20 cellular contexts compared by ENCODE assay signal in the genomic region with DNA sequence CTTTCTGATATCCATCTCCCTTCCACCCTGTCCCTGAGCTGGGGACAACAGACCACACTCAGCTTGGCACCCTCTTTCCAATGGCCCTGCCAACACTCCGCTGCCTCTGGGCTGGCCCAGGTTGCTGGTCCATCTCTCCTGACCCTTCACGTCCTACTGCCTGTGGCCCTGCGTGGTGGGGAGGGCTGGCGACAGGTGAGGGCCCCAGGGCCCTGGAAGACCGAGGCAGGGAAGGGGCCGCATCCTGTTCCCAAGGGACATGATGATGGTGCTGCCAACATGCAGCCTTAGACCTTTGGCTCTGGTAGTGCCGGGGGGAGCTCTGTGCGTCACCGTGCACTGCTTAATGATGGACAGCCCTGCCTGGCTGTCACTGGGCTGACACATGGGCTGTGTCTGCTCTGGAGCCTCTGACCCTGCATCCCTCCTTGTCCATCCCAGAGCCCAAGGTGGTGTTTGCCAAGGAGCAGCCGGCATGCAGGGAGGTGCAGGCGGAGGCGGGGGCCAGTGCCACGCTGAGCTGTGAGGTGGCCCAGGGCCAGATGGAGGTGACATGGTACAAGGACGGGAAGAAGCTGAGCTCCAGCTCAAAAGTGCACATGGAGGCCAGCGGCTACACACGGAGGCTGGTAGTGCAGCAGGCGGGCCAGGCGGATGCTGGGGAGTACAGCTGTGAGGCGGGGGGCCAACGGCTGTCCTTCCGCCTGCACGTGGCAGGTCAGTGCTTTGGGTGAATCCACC.
A peak's percentile ranks its signal among the peaks of the same experiment; 100 is the strongest.
DNase-seq lines count a peak whose midpoint lies in the region; ATAC-seq, FAIRE-seq and TF ChIP-seq lines count a peak whose summit lies in the region.
"Had no signal": no experiment of that assay in that cellular context is flagged by ENCODE, and none has a peak within 500 bp of the region (broad histone marks: within the 10 kb centered on the region; RNA-seq: fewer than 3 reads in every experiment).

No MANE protein-coding gene starts in this region.

- H3K27me3 Mint-ChIP-seq in activated T-cell treated with anti-CD3 and anti-CD28 coated beads, Interleukin-2, amount 50 U/mL, for 72 hours (ENCODE audit: low read depth), result no peaks in the 10 kb centered on the region
- H3K27me3 Mint-ChIP-seq: activated CD4-positive, alpha-beta T cell treated with anti-CD3 and anti-CD28 coated beads, Interleukin-2, amount 10 ng/mL, durations not matched to agents 24 days and 14 days; CD4-positive, alpha-beta memory T cell had no signal

- H4K20me1 ChIP-seq in K562 (replicated peaks; ENCODE audit: control insufficient read depth, insufficient read depth, low read length), result no peaks in the 10 kb centered on the region
- no peaks in the 10 kb centered on the region for H4K20me1 ChIP-seq in smooth muscle cell (ENCODE audit: low read depth)

- DNase-seq in G401 (ENCODE audit: low spot score) (peak; percentile 56), K562 (ENCODE audit: extremely low read depth in 1 of 4, low spot score in 3 of 4) (no peak), left ventricle myocardium superior (peak; percentile 52), posterior vena cava (ENCODE audit: low spot score) (peak; percentile 53), smooth muscle cell (lab: John Stamatoyannopoulos, UW; ENCODE audit: unreplicated experiment) (no peak), NCI-H1105 (lab: John Stamatoyannopoulos, UW) (no peak), hypothalamus (lab: John Stamatoyannopoulos, UW) (no peak)
- no peak for DNase-seq in activated T-cell treated with anti-CD3 and anti-CD28 coated beads, Interleukin-2, amount 50 U/mL, for 72 hours
- DNase-seq: activated CD4-positive, alpha-beta T cell treated with anti-CD3 and anti-CD28 coated beads, Interleukin-2, amount 10 ng/mL, durations not matched to agents 24 days and 14 days; CD4-positive, alpha-beta memory T cell; DMS79 treated with DMSO at 0.1 percent for 48 hours; MV-4-11; NCI-H187; NCI-H2227 treated with DMSO at 0.1 percent for 48 hours; NCI-H82; SIG-M5; stimulated activated naive CD4-positive, alpha-beta T cell had no signal

- H3K9ac ChIP-seq in K562 (ENCODE audit: insufficient read depth in 1 of 2, low read depth in 2 of 2, low read length in 2 of 2), result no peak overlapping the region
- no peak overlapping the region for H3K9ac ChIP-seq in smooth muscle cell (ENCODE audit: low read depth)

- POLR2A ChIA-PET in K562 (lab: Yijun Ruan, JAX), result interaction anchor here (0.6 to 0.9 kb wide), 2 partner anchors 65 to 99 kb away, joined by 3 to 4 read pairs; no protein-coding TSS in a partner anchor

- no peak overlapping the region for H3K27ac Mint-ChIP-seq in activated T-cell treated with anti-CD3 and anti-CD28 coated beads, Interleukin-2, amount 50 U/mL, for 72 hours
- H3K27ac Mint-ChIP-seq: activated CD4-positive, alpha-beta T cell treated with anti-CD3 and anti-CD28 coated beads, Interleukin-2, amount 10 ng/mL, durations not matched to agents 24 days and 14 days had no signal

- ATAC-seq in K562 (no peak), left ventricle myocardium superior (peak; percentile 1)
- ATAC-seq in activated T-cell treated with anti-CD3 and anti-CD28 coated beads, Interleukin-2, amount 50 U/mL, for 72 hours (replicated peaks in 1 of 2), result no peak
- ATAC-seq: right lobe of liver had no signal

- no peak overlapping the region for H3K4me3 ChIP-seq in K562
- no peak overlapping the region for H3K4me3 ChIP-seq in smooth muscle cell
- H3K4me3 ChIP-seq: ascending aorta, HAP-1, right lobe of liver had no signal

- H2AFZ ChIP-seq in K562 (ENCODE audit: low read depth, low read length) (no peak overlapping the region), smooth muscle cell (ENCODE audit: low read depth) (no peak overlapping the region)

- H3K36me3 ChIP-seq in K562 (ENCODE audit: control insufficient read depth, insufficient read depth, low read length) (peaks cover 7% of the 10 kb centered on the region; the same call in 1 of the 3 replicates), smooth muscle cell (ENCODE audit: low read depth) (no peaks in the 10 kb centered on the region)
- H3K36me3 ChIP-seq: HAP-1, right lobe of liver had no signal

- no peaks in the 10 kb centered on the region for H3F3A ChIP-seq in smooth muscle cell (ENCODE audit: low read depth)

- WGBS in K562 (ENCODE audit: insufficient coverage, low coverage, missing lambda C conversion rate), result 84% methylated on average over 19 of the region's 22 CpGs
- WGBS in smooth muscle cell (ENCODE audit: low lambda C conversion rate), result 97% methylated on average over 20 of the region's 22 CpGs

- no peak for TF ChIP-seq RAD21 in K562 (CRISPR knock-in tag; conservative IDR thresholded peaks at IDR 0.05 in 1 of 2, IDR thresholded peaks at IDR 0.05 in 1 of 2)

- no TSS peak for BruUV-seq in K562 (replicated peaks; lab: Mats Ljungman, UMichigan)

- intact Hi-C loops in K562 (cut with micrococcal nuclease), result no loop called here
- intact Hi-C loops in left ventricle myocardium superior (cut with micrococcal nuclease), result no loop called here
- intact Hi-C loops in posterior vena cava (cut with DNase I), result no loop called here

- H3K27ac ChIP-seq in K562 (ENCODE audit: extremely low read depth, low read depth, low read length) (no peak overlapping the region), smooth muscle cell (ENCODE audit: low read depth) (no peak overlapping the region)
- H3K27ac ChIP-seq: ascending aorta, right lobe of liver had no signal

- peaks cover 10% of the 10 kb centered on the region for H3K4me1 Mint-ChIP-seq in activated T-cell treated with anti-CD3 and anti-CD28 coated beads, Interleukin-2, amount 50 U/mL, for 72 hours (ENCODE audit: low read depth)

- FAIRE-seq in K562 (lab: Jason Lieb, UNC), result no peak

- peaks cover 5 to 68% of the 10 kb centered on the region in 2 experiments; a peak in 4 of 5 replicates for H3K4me1 ChIP-seq in K562 (replicated peaks in 1 of 2; ENCODE audit: control insufficient read depth in 2 of 2, insufficient read depth in 2 of 2, low read length in 2 of 2)
- H3K4me1 ChIP-seq in smooth muscle cell (ENCODE audit: low read depth), result no peaks in the 10 kb centered on the region
- H3K4me1 ChIP-seq: right lobe of liver had no signal

- in situ Hi-C loops in G401 (cut with HindIII; ENCODE audit: low sequenced_read_pairs) (no loop called here), K562 (cut with MboI) (no loop called here)

- no peak overlapping the region for H3K4me2 ChIP-seq in K562 (ENCODE audit: insufficient read depth, low read length)
- no peak overlapping the region for H3K4me2 ChIP-seq in smooth muscle cell

- H3K79me2 ChIP-seq in K562 (ENCODE audit: control insufficient read depth, insufficient read depth, low read length), result peaks cover 2% of the 10 kb centered on the region; the same call in 1 of the 3 replicates
- no peaks in the 10 kb centered on the region for H3K79me2 ChIP-seq in smooth muscle cell (ENCODE audit: low read depth)

- H3K27me3 ChIP-seq in K562 (ENCODE audit: control insufficient read depth in 2 of 2, insufficient read depth in 2 of 2, low read length in 2 of 2), result no peaks in the 10 kb centered on the region
- H3K27me3 ChIP-seq in smooth muscle cell (ENCODE audit: low read depth), result no peaks in the 10 kb centered on the region
- H3K27me3 ChIP-seq: ascending aorta, right lobe of liver had no signal

- H3K9me3 Mint-ChIP-seq in activated T-cell treated with anti-CD3 and anti-CD28 coated beads, Interleukin-2, amount 50 U/mL, for 72 hours, result no peaks in the 10 kb centered on the region
- H3K9me3 Mint-ChIP-seq: activated CD4-positive, alpha-beta T cell treated with anti-CD3 and anti-CD28 coated beads, Interleukin-2, amount 10 ng/mL, durations not matched to agents 24 days and 14 days; CD4-positive, alpha-beta memory T cell had no signal

- no peak for TF ChIP-seq EP300 in K562 (IDR thresholded peaks at IDR 0.05; ENCODE audit: low read length)

- peaks cover 6% of the 10 kb centered on the region for H3K9me1 ChIP-seq in K562 (ENCODE audit: control insufficient read depth, insufficient read depth, low read length)

- no peak overlapping the region for H3K4me3 Mint-ChIP-seq in activated T-cell treated with anti-CD3 and anti-CD28 coated beads, Interleukin-2, amount 50 U/mL, for 72 hours
- H3K4me3 Mint-ChIP-seq: activated CD4-positive, alpha-beta T cell treated with anti-CD3 and anti-CD28 coated beads, Interleukin-2, amount 10 ng/mL, durations not matched to agents 24 days and 14 days had no signal

- TF ChIP-seq CTCF in K562 (IDR thresholded peaks at IDR 0.05 in 2 of 3, conservative IDR thresholded peaks at IDR 0.05 in 1 of 3; ENCODE audit: insufficient read depth in 2 of 3, low read depth in 1 of 3, low read length in 3 of 3), result no peak
- no peak for TF ChIP-seq CTCF in smooth muscle cell (IDR thresholded peaks at IDR 0.05; ENCODE audit: borderline replicate concordance, insufficient read depth, poor library complexity, severe bottlenecking)

- no peak for TF ChIP-seq POLR2A in K562 (conservative IDR thresholded peaks at IDR 0.05)

- H3K9me3 ChIP-seq in K562 (replicated peaks; ENCODE audit: control insufficient read depth, insufficient read depth, low read depth, low read length) (no peaks in the 10 kb centered on the region), smooth muscle cell (replicated peaks; ENCODE audit: low read depth) (no peaks in the 10 kb centered on the region)
- H3K9me3 ChIP-seq: ascending aorta, HAP-1, right lobe of liver had no signal

- H3K36me3 Mint-ChIP-seq in activated T-cell treated with anti-CD3 and anti-CD28 coated beads, Interleukin-2, amount 50 U/mL, for 72 hours (ENCODE audit: insufficient read depth in 2 of 2), result no peaks in the 10 kb centered on the region
- H3K36me3 Mint-ChIP-seq: CD4-positive, alpha-beta memory T cell had no signal

- CTCF ChIA-PET in K562 (lab: Yijun Ruan, JAX; ENCODE audit: low intra/inter-chr PET ratio), result no interaction called here

TF ChIP-seq in K562, 482 proteins besides CTCF, POLR2A, EP300 and RAD21:
- TF ChIP-seq POLR2G (IDR thresholded peaks at IDR 0.05; ENCODE audit: low read depth, low read length), result peak; percentile 6
- TF ChIP-seq SUPT5H (IDR thresholded peaks at IDR 0.05), result no peak

Comparison
In these comparisons a context has a peak if more than half of its experiments do, and no peak if none do; other contexts are left out.
1. DNase-seq: peak in G401 (single experiment), left ventricle myocardium superior (single experiment) and posterior vena cava (single experiment); none in K562 (0 of 4), smooth muscle cell (single experiment), activated T-cell treated with anti-CD3 and anti-CD28 coated beads, Interleukin-2, amount 50 U/mL, for 72 hours (0 of 2), NCI-H1105 (single experiment) and hypothalamus (0 of 51).